In the genomic region with DNA sequence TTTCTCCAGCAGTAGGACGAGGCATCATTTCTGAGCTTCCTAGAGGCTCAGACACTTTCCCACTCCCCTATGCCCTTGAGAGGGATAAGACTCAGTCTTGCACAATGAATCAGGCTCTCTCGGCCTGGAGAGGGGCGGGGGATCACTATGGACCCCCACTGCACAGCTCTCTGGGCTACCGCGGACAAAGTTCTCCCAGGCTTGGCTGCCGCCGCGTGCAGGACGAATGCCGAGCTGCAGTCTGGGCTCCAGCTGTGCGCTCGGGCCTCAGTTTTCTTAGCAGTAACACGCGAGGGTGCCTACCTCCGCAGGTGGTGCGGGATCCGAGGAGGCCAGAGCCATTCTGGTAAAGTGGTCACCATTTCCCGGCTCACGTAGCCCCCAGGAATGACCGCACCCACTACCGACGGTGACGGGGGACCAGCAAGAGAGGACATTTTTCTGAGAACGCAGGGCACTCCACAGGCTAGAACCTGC, we compare ENCODE assay signal across 10 cellular contexts. TPM values are rescaled to one million over a fixed set of nuclear protein-coding genes. Genes with fewer than 3 reads are reported as not detected.
DNase-seq lines count a peak whose midpoint lies in the region; ATAC-seq and TF ChIP-seq lines count a peak whose summit lies in the region.
"Had no signal": no experiment of that assay in that cellular context is flagged by ENCODE, and none has a peak within 500 bp of the region (broad histone marks: within the 10 kb centered on the region; RNA-seq: fewer than 3 reads in every experiment).

No MANE protein-coding gene starts in this region.

- peak overlapping the region; percentile 89 for H3K4me3 Mint-ChIP-seq in activated B cell treated with CpG ODN at 0.5 μM for 24 hours

- H4K20me1 ChIP-seq in GM23248 (ENCODE audit: insufficient read depth): no peaks in the 10 kb centered on the region

- no peak overlapping the region for H3K4me2 ChIP-seq in GM23248 (ENCODE audit: unreplicated experiment)

- H3K79me2 ChIP-seq in GM23248 (ENCODE audit: insufficient read depth): no peaks in the 10 kb centered on the region

- no peaks in the 10 kb centered on the region for H3K9me3 Mint-ChIP-seq in activated B cell treated with CpG ODN at 0.5 μM for 24 hours

- H3K4me3 ChIP-seq in GM23248 (no peak overlapping the region; the same call in 1 of the 2 replicates), heart left ventricle (peak overlapping the region in 10 of 12 donors; percentile 30 to 82 (median 67)), HAP-1 (no peak overlapping the region)

- TF ChIP-seq CTCF in activated B cell treated with CpG ODN at 0.5 μM for 24 hours (IDR thresholded peaks at IDR 0.05) (no peak), heart left ventricle (IDR thresholded peaks at IDR 0.05) (no peak)

- H3K27me3 ChIP-seq in GM23248 (replicated peaks; ENCODE audit: insufficient read depth) (no peaks in the 10 kb centered on the region), heart left ventricle (no peaks in the 10 kb centered on the region), HAP-1 (ENCODE audit: low read depth) (no peaks in the 10 kb centered on the region)
- H3K27me3 ChIP-seq: thyroid gland had no signal

- 27 to 29% methylated on average over 23 to 24 of the region's 24 CpGs for WGBS in GM23248 (ENCODE audit: low coverage in 1 of 2, low lambda C conversion rate in 2 of 2, missing lambda C conversion rate in 2 of 2), 2 experiments
- WGBS in heart left ventricle, 4 donors: 47 to 64% (median 56%) methylated on average over 9 to 24 of the region's 24 CpGs

- H3K27ac ChIP-seq in GM23248 (no peak overlapping the region), heart left ventricle (peak overlapping the region in 11 of 12 donors; percentile 25 to 90 (median 72))
- H3K27ac ChIP-seq: HL-60 had no signal

- no peak overlapping the region for H3K9ac ChIP-seq in GM23248

- peaks cover 42% of the 10 kb centered on the region for H3K4me1 Mint-ChIP-seq in activated B cell treated with CpG ODN at 0.5 μM for 24 hours

- H3K27me3 Mint-ChIP-seq in activated B cell treated with CpG ODN at 0.5 μM for 24 hours: peaks cover 2% of the 10 kb centered on the region

- intact Hi-C loops in activated B cell treated with CpG ODN at 0.5 μM for 24 hours (cut with micrococcal nuclease) (loop anchor here (1.0 kb wide), 2 partner anchors 78 to 143 kb away; partner anchors contain the start of genes DNAI1 and FAM219A), heart left ventricle (cut with DNase I) (loop anchor here in 2 of 10 donors (5.0 kb wide), 3 partner anchors 52 to 253 kb away; partner anchors contain the start of gene DCAF12 (in 1 of the 2)), sciatic nerve (cut with DNase I) (no loop called here)

- no peaks in the 10 kb centered on the region for H3K9me2 ChIP-seq in GM23248 (ENCODE audit: insufficient read depth)

- CTCF ChIA-PET in activated B cell treated with CpG ODN at 0.5 μM for 24 hours (lab: Charles Lee): interaction anchor here (2.5 kb wide), 1 partner anchor 24 kb away, joined by 11 read pairs; no protein-coding TSS in a partner anchor

- H2AFZ ChIP-seq in GM23248: peak overlapping the region; percentile 89

- ATAC-seq in activated B cell treated with CpG ODN at 0.5 μM for 24 hours (ENCODE audit: low read depth): no peak
- no peak for ATAC-seq in heart left ventricle
- peak; percentile 3 for ATAC-seq in sciatic nerve
- ATAC-seq in HG03108 (IDR thresholded peaks at IDR 0.05; ENCODE audit: unreplicated experiment): no peak

- no peak for TF ChIP-seq POLR2A in heart left ventricle (IDR thresholded peaks at IDR 0.05)

- no peaks in the 10 kb centered on the region for H3K4me1 ChIP-seq in GM23248 (ENCODE audit: insufficient read depth)
- peaks cover 0 to 50% (median 28%) of the 10 kb centered on the region in 12 donors for H3K4me1 ChIP-seq in heart left ventricle
- H3K4me1 ChIP-seq in HAP-1: peaks cover 10% of the 10 kb centered on the region

- H3K27ac Mint-ChIP-seq in activated B cell treated with CpG ODN at 0.5 μM for 24 hours: peak overlapping the region; percentile 9

- no peaks in the 10 kb centered on the region for H3K36me3 ChIP-seq in GM23248 (ENCODE audit: low read depth)
- H3K36me3 ChIP-seq in heart left ventricle: no peaks in the 10 kb centered on the region
- H3K36me3 ChIP-seq in HAP-1 (replicated peaks): no peaks in the 10 kb centered on the region
- H3K36me3 ChIP-seq: thyroid gland had no signal

- POLR2A ChIA-PET in activated B cell treated with CpG ODN at 0.5 μM for 24 hours (lab: Charles Lee): interaction anchor here (0.6 to 1.2 kb wide), 2 partner anchors 50 to 246 kb away, joined by 3 to 4 read pairs; no protein-coding TSS in a partner anchor

- H3F3A ChIP-seq in GM23248 (ENCODE audit: insufficient read depth): 0 out of 2 replicates have a peak, but pooled peaks cover 5% of the 10 kb centered on the region

- no peak for DNase-seq in GM23248
- DNase-seq in activated B cell treated with CpG ODN at 0.5 μM for 24 hours: no peak
- DNase-seq in heart left ventricle: no peak
- no peak for DNase-seq in sciatic nerve (ENCODE audit: low spot score)
- no peak for DNase-seq in GM19240 (ENCODE audit: insufficient read length, low spot score)
- DNase-seq in HK-2 (ENCODE audit: unreplicated experiment): no peak
- DNase-seq in HAP-1 (ENCODE audit: low spot score in 2 of 2): no peak

- no peaks in the 10 kb centered on the region for H3K36me3 Mint-ChIP-seq in activated B cell treated with CpG ODN at 0.5 μM for 24 hours (ENCODE audit: low read depth)

- H3K9me3 ChIP-seq in GM23248 (ENCODE audit: low read depth): no peaks in the 10 kb centered on the region
- H3K9me3 ChIP-seq in heart left ventricle: no peaks in the 10 kb centered on the region
- H3K9me3 ChIP-seq in HAP-1: no peaks in the 10 kb centered on the region
- H3K9me3 ChIP-seq: thyroid gland had no signal

- in situ Hi-C loops in GM23248 (cut with MboI): no loop called here
- in situ Hi-C loops in HAP-1 (cut with MboI; ENCODE audit: low sequenced_read_pairs): no loop called here

RNA-seq across cellular contexts. Expression of gene MYORG, which starts 3.4 kb away (rescaled TPM):
- total RNA-seq in GM23248 (2014; rRNA removed; shearing (Covaris generic)): 0.13 and 1.1 TPM in 2 replicates
- polyA plus RNA-seq in GM23248 (2016; fragmentation: Nextera tagmentation; extraction: Ambion mirVana) (0.72 and 0.73 TPM in 2 replicates), heart left ventricle (1 to 10 TPM; 1.3 to 5.9 TPM)
- total RNA-seq in activated B cell treated with CpG ODN at 0.5 μM for 24 hours (0.24 and 0.27 TPM in 2 replicates), heart left ventricle (10 to 100 TPM in 1 of 9 donors, 1 to 10 TPM in 8; 3.5 to 10.2 (median 6.7) TPM), sciatic nerve (6.6 TPM)

RNA-seq across cellular contexts. Expression of gene NUDT2, which starts 50.7 kb away (rescaled TPM):
- 7.6 and 12.5 TPM in 2 replicates for total RNA-seq in GM23248 (2014; rRNA removed; shearing (Covaris generic))
- polyA plus RNA-seq in GM23248 (2016; fragmentation: Nextera tagmentation; extraction: Ambion mirVana): 14.3 and 17.6 TPM in 2 replicates
- 19.2 and 19.7 TPM in 2 replicates for total RNA-seq in activated B cell treated with CpG ODN at 0.5 μM for 24 hours
- total RNA-seq in heart left ventricle: 10 to 100 TPM; 14.1 to 21.3 (median 17.2) TPM
- polyA plus RNA-seq in heart left ventricle: 10 to 100 TPM; 19.4 to 27.6 TPM
- total RNA-seq in sciatic nerve: 23.3 TPM

RNA-seq across cellular contexts. Expression of gene KIF24, which starts 51.0 kb away (rescaled TPM):
- 1.1 and 1.6 TPM in 2 replicates for total RNA-seq in GM23248 (2014; rRNA removed; shearing (Covaris generic))
- polyA plus RNA-seq in GM23248 (2016; fragmentation: Nextera tagmentation; extraction: Ambion mirVana): 0.95 and 0.99 TPM in 2 replicates
- total RNA-seq in activated B cell treated with CpG ODN at 0.5 μM for 24 hours: 0.69 and 0.71 TPM in 2 replicates
- 1 to 10 TPM in 2 of 9 donors, under 1 TPM in 7; 0.25 to 1.6 (median 0.67) TPM for total RNA-seq in heart left ventricle
- polyA plus RNA-seq in heart left ventricle: under 1 TPM; 0.19 to 0.64 TPM
- 1.1 TPM for total RNA-seq in sciatic nerve

Comparison
In these comparisons a context has a peak if more than half of its experiments do, and no peak if none do; other contexts are left out.
1. H3K4me3 ChIP-seq: peak in heart left ventricle (10 of 12); none in GM23248 (single experiment) and HAP-1 (single experiment).